Comparison of ENCODE assay signal across 2 cellular contexts in genomic region chr2:74548285-74548918, GRCh38.
A peak's percentile ranks its signal among the peaks of the same experiment; 100 is the strongest.
TF ChIP-seq lines count a peak whose summit lies in the region.

No MANE protein-coding gene starts in this region.

TF ChIP-seq in H1, 55 proteins besides CTCF, POLR2A, EP300 and RAD21:
- peak; percentile 55 for TF ChIP-seq EZH2 (IDR thresholded peaks at IDR 0.05; ENCODE audit: low read depth, low read length, severe bottlenecking)
- no peak for TF ChIP-seq POU5F1 (IDR thresholded peaks at IDR 0.05; ENCODE audit: low read depth, low read length)
- TF ChIP-seq TEAD4 (IDR thresholded peaks at IDR 0.05; ENCODE audit: low read depth, low read length), result no peak
- TF ChIP-seq RBBP5 (IDR thresholded peaks at IDR 0.05; ENCODE audit: borderline replicate concordance, low read depth, low read length), result peak; percentile 10; the same call in 1 of the 2 replicates
- TF ChIP-seq BCL11A (IDR thresholded peaks at IDR 0.05; ENCODE audit: low read depth in 2 of 2, low read length in 2 of 2), result no peak
- TF ChIP-seq POLR2AphosphoS5 (IDR thresholded peaks at IDR 0.05; ENCODE audit: low read depth, low read length), result no peak
- no peak for TF ChIP-seq HDAC2 (IDR thresholded peaks at IDR 0.05; ENCODE audit: borderline replicate concordance in 1 of 2, low read depth in 2 of 2, low read length in 2 of 2)
- TF ChIP-seq SIRT6 (IDR thresholded peaks at IDR 0.05; ENCODE audit: low read length), result no peak
- no peak for TF ChIP-seq TCF12 (IDR thresholded peaks at IDR 0.05; ENCODE audit: low read depth, low read length)
- TF ChIP-seq SP1 (IDR thresholded peaks at IDR 0.05; ENCODE audit: low read depth, low read length), result 0 out of 2 replicates have a peak, but pooled peaks have one; percentile 9

TF ChIP-seq in GM12891, 5 proteins besides CTCF, POLR2A, EP300 and RAD21:
- TF ChIP-seq POLR2AphosphoS5 (IDR thresholded peaks at IDR 0.05; ENCODE audit: low read depth, low read length), result no peak
- no peak for TF ChIP-seq PAX5 (IDR thresholded peaks at IDR 0.05; ENCODE audit: insufficient read depth, low read length, severe bottlenecking)
- no peak for TF ChIP-seq SPI1 (IDR thresholded peaks at IDR 0.05; ENCODE audit: low read depth, low read length)
- no peak for TF ChIP-seq TAF1 (IDR thresholded peaks at IDR 0.05; ENCODE audit: low read depth, low read length)
- TF ChIP-seq POU2F2 (IDR thresholded peaks at IDR 0.05; ENCODE audit: low read depth, low read length), result no peak
TF ChIP-seq in GM12891: peak in this region for 0.
